Comparison of ENCODE assay signal across 8 cellular contexts in the genomic region with DNA sequence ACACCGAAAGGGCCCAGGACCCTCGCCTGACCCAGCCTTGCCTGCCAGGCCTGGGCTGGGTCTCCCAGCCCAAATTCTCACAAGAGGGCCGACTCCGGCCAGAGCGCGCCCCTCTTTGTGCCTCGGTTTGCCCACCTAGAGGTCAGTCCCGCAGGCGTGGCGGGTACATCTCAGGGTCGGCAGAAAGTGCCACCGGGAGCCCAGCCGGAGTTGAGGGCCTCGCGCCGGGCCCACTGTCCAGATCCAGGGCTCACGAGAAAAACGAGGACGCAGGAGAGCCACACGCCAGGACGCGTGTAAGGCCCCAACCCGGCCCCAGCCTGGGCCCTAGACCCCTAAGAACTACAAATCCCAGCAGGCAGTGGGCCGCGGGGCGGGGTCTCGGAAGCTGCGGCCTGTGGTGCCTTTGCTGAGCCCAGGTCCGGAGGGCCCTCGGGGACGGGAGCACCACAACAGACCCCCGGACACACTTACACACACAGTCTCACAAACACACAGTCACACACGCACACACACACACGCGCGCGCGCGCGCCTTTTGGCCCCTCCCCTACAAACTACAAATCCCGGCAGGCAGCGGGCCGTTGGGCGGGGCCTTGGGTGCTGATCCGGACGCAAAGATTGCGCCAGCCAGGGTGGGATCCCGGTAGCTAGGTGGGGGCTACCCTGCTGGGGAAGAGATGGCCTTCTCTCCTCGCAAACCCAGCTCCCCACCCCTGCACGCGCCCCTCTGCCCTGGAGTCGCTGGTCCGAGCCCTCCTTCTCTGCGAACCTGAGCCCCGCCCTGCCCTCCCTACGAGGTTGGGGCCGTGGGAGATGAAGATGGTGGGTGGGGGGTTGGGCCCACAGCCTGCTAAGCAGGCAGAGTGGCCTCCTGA. TPM values are rescaled to one million over a fixed set of nuclear protein-coding genes. Genes with fewer than 3 reads are reported as not detected.
DNase-seq lines count a peak whose midpoint lies in the region; ATAC-seq and TF ChIP-seq lines count a peak whose summit lies in the region.

TSS of gene SH2D6 (plus strand) at position 583 of the 877 bp plus-strand sequence. CDS start 10,752 bp downstream, outside the sequence.

- H3K4me3 ChIP-seq in KMS-11 (IDR thresholded peaks at IDR 0.05; ENCODE audit: insufficient read depth, low read depth, low read length) (peak within 1 kb of the TSS; percentile 84), neuron (ENCODE audit: low read length) (peak within 1 kb of the TSS; percentile 56)

- H2AFZ ChIP-seq in KMS-11 (ENCODE audit: low read depth), result peak within 1 kb of the TSS; percentile 95
- peak within 1 kb of the TSS; percentile 94 for H2AFZ ChIP-seq in neuron (ENCODE audit: low read depth, low read length)

- H3K36me3 ChIP-seq in KMS-11 (ENCODE audit: insufficient read depth) (no peaks in the 10 kb centered on the region), neuron (ENCODE audit: insufficient read depth, low read length) (no peaks in the 10 kb centered on the region)

- peak within 1 kb of the TSS; percentile 91 for H3K4me2 ChIP-seq in KMS-11

- DNase-seq in EL (peak; percentile 83), SHP77 (lab: John Stamatoyannopoulos, UW) (peak; percentile 61 to 91), foreskin keratinocyte (peak; percentile 33 to 65), stromal cell of bone marrow (ENCODE audit: low read depth) (peak; percentile 63)
- peak; percentile 79 for DNase-seq in activated gamma-delta T cell treated with anti-CD3 and anti-CD28 coated beads, Interleukin-2, amount 50 U/mL, for 16 hours (ENCODE audit: low read depth)

- peak within 1 kb of the TSS; percentile 91 for H3K9ac ChIP-seq in KMS-11

- H3K27me3 ChIP-seq in KMS-11 (ENCODE audit: insufficient read depth, low read depth), result no peaks in the 10 kb centered on the region
- H3K27me3 ChIP-seq in foreskin keratinocyte, result no peaks in the 10 kb centered on the region
- H3K27me3 ChIP-seq in neuron (ENCODE audit: insufficient read depth, low read length), result peaks cover 10% of the 10 kb centered on the region

- peak; percentile 75 for ATAC-seq in GM21786 (IDR thresholded peaks at IDR 0.05; ENCODE audit: unreplicated experiment)
- ATAC-seq in foreskin keratinocyte, result peak; percentile 83

- H3K27ac ChIP-seq in KMS-11 (peak within 1 kb of the TSS; percentile 90), foreskin keratinocyte (peak within 1 kb of the TSS; percentile 76)

- H3K4me1 ChIP-seq in KMS-11 (ENCODE audit: low read depth, poor library complexity, severe bottlenecking), result peaks cover 57% of the 10 kb centered on the region
- peaks cover 6% of the 10 kb centered on the region for H3K4me1 ChIP-seq in foreskin keratinocyte
- H3K4me1 ChIP-seq in neuron (ENCODE audit: insufficient read depth, low read length), result peaks cover 10% of the 10 kb centered on the region

- H3K79me2 ChIP-seq in KMS-11 (ENCODE audit: insufficient read depth, low read depth), result no peaks in the 10 kb centered on the region

- no peaks in the 10 kb centered on the region for H3K9me3 ChIP-seq in neuron (ENCODE audit: low read length)

- no peak for TF ChIP-seq CTCF in KMS-11 (conservative IDR thresholded peaks at IDR 0.05; ENCODE audit: low read depth, low read length)
- TF ChIP-seq CTCF in foreskin keratinocyte (conservative IDR thresholded peaks at IDR 0.05), result no peak

- H4K20me1 ChIP-seq in KMS-11 (ENCODE audit: insufficient read depth), result no peaks in the 10 kb centered on the region

RNA-seq across cellular contexts. Expression of gene SH2D6, which starts in this region (rescaled TPM):
- 0.25 TPM in 1 of 2 replicates, not detected in the other for total RNA-seq in foreskin keratinocyte
- polyA plus RNA-seq in foreskin keratinocyte, result 0.11 and 0.13 TPM in 2 replicates

Comparison
In these comparisons a context has a peak if more than half of its experiments do, and no peak if none do; other contexts are left out.
1. Peak in every context shown above with its lines: DNase-seq, ATAC-seq, H3K4me3 ChIP-seq and H3K27ac ChIP-seq.
2. Peak in DNase-seq, ATAC-seq and H3K27ac ChIP-seq in foreskin keratinocyte; RNA of the gene not detected or under 1 TPM.